In the genomic region with DNA sequence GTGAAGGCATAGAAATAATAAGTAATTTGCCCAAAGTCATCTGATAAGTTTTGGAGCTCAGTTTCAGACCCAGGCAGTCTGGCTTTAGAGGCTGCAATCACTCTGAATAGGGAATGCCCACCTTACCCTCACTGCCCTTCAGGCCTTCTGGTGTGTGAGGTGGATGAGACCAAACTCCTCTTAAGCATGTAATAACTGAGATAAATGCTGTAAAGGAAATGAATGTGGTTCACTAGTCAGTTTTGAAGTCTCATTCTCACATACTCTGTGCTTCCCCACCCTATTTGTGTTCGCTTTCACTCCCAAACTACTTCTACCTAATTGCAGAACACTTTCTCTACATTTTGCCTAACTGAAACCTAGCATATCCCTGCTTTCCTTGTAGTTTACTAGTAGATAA, we compare ENCODE assay signal across 12 cellular contexts.
DNase-seq lines count a peak whose midpoint lies in the region; ATAC-seq and TF ChIP-seq lines count a peak whose summit lies in the region.
"Had no signal": no experiment of that assay in that cellular context is flagged by ENCODE, and none has a peak within 500 bp of the region (broad histone marks: within the 10 kb centered on the region; RNA-seq: fewer than 3 reads in every experiment).

No MANE protein-coding gene starts in this region.

- no peak for TF ChIP-seq CTCF in coronary artery (IDR thresholded peaks at IDR 0.05)

- no peak overlapping the region for H3K27ac ChIP-seq in coronary artery

- TF ChIP-seq POLR2A in GM18505 (IDR thresholded peaks at IDR 0.05; ENCODE audit: borderline replicate concordance, extremely low read depth, insufficient read depth, insufficient read length) = no peak

- ATAC-seq in GM18505 (IDR thresholded peaks at IDR 0.05; ENCODE audit: unreplicated experiment) (peak; percentile 94), GM19463 (IDR thresholded peaks at IDR 0.05; ENCODE audit: unreplicated experiment) (peak; percentile 98), HG02884 (IDR thresholded peaks at IDR 0.05; ENCODE audit: unreplicated experiment) (peak; percentile 97), HG03571 (IDR thresholded peaks at IDR 0.05; ENCODE audit: unreplicated experiment) (peak; percentile 87)
- ATAC-seq: sciatic nerve had no signal

- DNase-seq in coronary artery (ENCODE audit: low spot score) = no peak
- no peak for DNase-seq in NK-92 (lab: John Stamatoyannopoulos, UW; ENCODE audit: unreplicated experiment)
- no peak for DNase-seq in DMS114 treated with DMSO at 0.1 percent for 48 hours (lab: John Stamatoyannopoulos, UW; ENCODE audit: unreplicated experiment)
- no peak for DNase-seq in effector CD4-positive, alpha-beta T cell
- DNase-seq: erythroblast, immature natural killer cell, NCI-H1092 had no signal

- H3K4me3 ChIP-seq in coronary artery = no peak overlapping the region
